ENCODE assay signal across 1 cellular context in genomic region chr19:49146408-49146770, GRCh38.
A peak's percentile ranks its signal among the peaks of the same experiment; 100 is the strongest.
TF ChIP-seq lines count a peak whose summit lies in the region.
"Not testable (repeated sequence)": the region's sequence is repeated elsewhere in the genome, so short reads cannot be mapped to it uniquely, and the experiment has no call there.

No MANE protein-coding gene starts in this region.

TF ChIP-seq in K562, 482 proteins besides CTCF, POLR2A, EP300 and RAD21:
- peak; percentile 24 for TF ChIP-seq ATF3 (IDR thresholded peaks at IDR 0.05)
- TF ChIP-seq ATF3 (CRISPR knock-in tag; conservative IDR thresholded peaks at IDR 0.05); CEBPG (tag; conservative IDR thresholded peaks at IDR 0.05 in 1 of 2, IDR thresholded peaks at IDR 0.05 in 1 of 2): not testable (repeated sequence)
- 0 out of 2 replicates have a peak, but pooled peaks have one; percentile 20 for TF ChIP-seq CEBPG (CRISPR knock-in tag; IDR thresholded peaks at IDR 0.05)
- TF ChIP-seq ATF7 (IDR thresholded peaks at IDR 0.05): peak; percentile 4
TF ChIP-seq in K562: peak in this region for 3; not testable (repeated sequence) for 479.
